ENCODE assay signal across 8 cellular contexts in the genomic region with DNA sequence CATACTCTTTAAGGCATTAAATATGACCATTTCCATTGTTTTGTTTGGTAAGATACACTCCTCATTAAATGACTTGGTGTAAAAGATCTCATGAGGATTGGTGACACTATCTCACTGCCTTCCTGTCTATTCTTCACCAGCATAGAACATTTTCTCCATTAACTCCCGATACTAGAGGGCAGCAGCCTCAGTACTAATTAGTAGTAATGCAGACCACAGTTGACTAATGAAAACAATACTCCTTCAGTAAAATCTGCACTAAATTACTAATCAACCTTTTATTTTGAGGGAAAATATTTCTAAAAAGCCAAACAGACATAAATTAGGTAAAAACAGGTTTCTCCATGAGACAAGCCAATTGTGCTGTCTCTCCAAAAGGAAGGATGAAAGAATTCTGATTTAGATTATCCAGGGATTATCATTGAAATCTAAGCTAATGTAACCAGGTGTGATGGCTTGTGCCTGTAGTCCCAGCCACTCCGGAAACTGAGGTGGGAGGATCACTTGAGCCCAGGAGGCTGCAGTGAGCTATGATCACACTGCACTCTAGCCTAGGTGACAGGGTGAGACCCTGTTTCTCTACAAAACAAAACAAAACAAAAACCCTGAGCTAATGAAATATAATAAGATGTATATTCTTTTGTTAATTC. TPM values are rescaled to one million over a fixed set of nuclear protein-coding genes. Genes with fewer than 3 reads are reported as not detected.
DNase-seq lines count a peak whose midpoint lies in the region; ATAC-seq and TF ChIP-seq lines count a peak whose summit lies in the region.

No MANE protein-coding gene starts in this region.

- H2AFZ ChIP-seq in SK-N-SH (ENCODE audit: low read depth), result no peak overlapping the region

- H3K27me3 ChIP-seq in SK-N-SH (ENCODE audit: insufficient read depth), result no peaks in the 10 kb centered on the region
- H3K27me3 ChIP-seq in left ventricle myocardium inferior (ENCODE audit: low read depth), result no peaks in the 10 kb centered on the region

- peak; percentile 72 to 86 for ATAC-seq in activated naive CD4-positive, alpha-beta T cell treated with anti-CD3 and anti-CD28 coated beads, Interleukin-2, amount 50 U/mL, for 72 hours
- ATAC-seq in HG02870 (IDR thresholded peaks at IDR 0.05; ENCODE audit: unreplicated experiment) (no peak), HG03175 (IDR thresholded peaks at IDR 0.05; ENCODE audit: unreplicated experiment) (no peak)

- intact Hi-C loops in left ventricle myocardium inferior (cut with micrococcal nuclease), result loop anchor here (2.0 kb wide), 1 partner anchor 60 kb away; no protein-coding TSS in a partner anchor

- CTCF ChIA-PET in SK-N-SH (lab: Yijun Ruan, JAX), result interaction anchor here (0.7 to 6.9 kb wide), 30 partner anchors 8 to 425 kb away, joined by 3 to 168 read pairs (median 3); a partner anchor contains a TSS

- no peak overlapping the region for H3K27ac ChIP-seq in SK-N-SH (ENCODE audit: low read depth in 2 of 2, low read length in 1 of 2)
- no peak overlapping the region for H3K27ac ChIP-seq in left ventricle myocardium inferior (replicated peaks)

- peaks cover 22% of the 10 kb centered on the region for H3K79me2 ChIP-seq in SK-N-SH (ENCODE audit: insufficient read depth)

- TF ChIP-seq RAD21 in SK-N-SH (IDR thresholded peaks at IDR 0.05; ENCODE audit: low read length), result peak; percentile 73

- peaks cover 3 to 9% of the 10 kb centered on the region in 2 experiments; a peak in 3 of 4 replicates for H3K4me1 ChIP-seq in SK-N-SH (ENCODE audit: control insufficient read depth in 1 of 2, insufficient read depth in 2 of 2, low read depth in 1 of 2, low read length in 1 of 2)
- H3K4me1 ChIP-seq in left ventricle myocardium inferior, result no peaks in the 10 kb centered on the region

- H3K4me3 ChIP-seq in SK-N-SH (ENCODE audit: low read depth in 2 of 2, low read length in 1 of 2), result no peak overlapping the region; a peak in 1 of 4 replicates
- no peak overlapping the region for H3K4me3 ChIP-seq in left ventricle myocardium inferior
- no peak overlapping the region for H3K4me3 ChIP-seq in retinal pigment epithelial cell (ENCODE audit: low read length)

- TF ChIP-seq EP300 in SK-N-SH (IDR thresholded peaks at IDR 0.05; ENCODE audit: borderline replicate concordance in 1 of 2, low read depth in 1 of 2, low read length in 1 of 2), result no peak

- WGBS in SK-N-SH (ENCODE audit: low lambda C conversion rate), result 0% methylated on average over 2 of the region's 2 CpGs

- H3K36me3 ChIP-seq in SK-N-SH (replicated peaks in 1 of 2; ENCODE audit: control insufficient read depth in 1 of 2, insufficient read depth in 2 of 2, low read length in 1 of 2) (peaks cover 0 to 4% of the 10 kb centered on the region in 2 experiments), left ventricle myocardium inferior (no peaks in the 10 kb centered on the region)

- no peaks in the 10 kb centered on the region for H3K36me3 Mint-ChIP-seq in activated naive CD4-positive, alpha-beta T cell treated with anti-CD3 and anti-CD28 coated beads, Interleukin-2, amount 50 U/mL, for 72 hours

- no peak overlapping the region for H3K9ac ChIP-seq in SK-N-SH

- H3K27ac Mint-ChIP-seq in activated naive CD4-positive, alpha-beta T cell treated with anti-CD3 and anti-CD28 coated beads, Interleukin-2, amount 50 U/mL, for 72 hours, result peak overlapping the region; percentile 16 to 97

- no peaks in the 10 kb centered on the region for H4K20me1 ChIP-seq in SK-N-SH (ENCODE audit: insufficient read depth)

- H3K9me3 ChIP-seq in SK-N-SH, result no peaks in the 10 kb centered on the region
- H3K9me3 ChIP-seq in left ventricle myocardium inferior (replicated peaks), result no peaks in the 10 kb centered on the region

- peaks cover 14% of the 10 kb centered on the region for H3F3A ChIP-seq in SK-N-SH (replicated peaks; ENCODE audit: insufficient read depth)

- H3K9me3 Mint-ChIP-seq in activated naive CD4-positive, alpha-beta T cell treated with anti-CD3 and anti-CD28 coated beads, Interleukin-2, amount 50 U/mL, for 72 hours, result no peaks in the 10 kb centered on the region

- POLR2A ChIA-PET in SK-N-SH (lab: Yijun Ruan, JAX), result interaction anchor here (1.0 to 1.2 kb wide), 2 partner anchors 10 to 61 kb away, joined by 3 read pairs; a partner anchor contains a TSS

- TF ChIP-seq CTCF in SK-N-SH (IDR thresholded peaks at IDR 0.05) (peak; percentile 90), left ventricle myocardium inferior (IDR thresholded peaks at IDR 0.05; ENCODE audit: borderline replicate concordance) (peak; percentile 81), retinal pigment epithelial cell (conservative IDR thresholded peaks at IDR 0.05; ENCODE audit: low read depth, low read length) (peak; percentile 79)

- peak; percentile 25 for DNase-seq in GDM1 (lab: John Stamatoyannopoulos, UW)
- DNase-seq in LoVo (ENCODE audit: low spot score), result peak; percentile 50
- peak; percentile 59 for DNase-seq in SK-N-SH
- peak in 1 of 2 donors; percentile 73 for DNase-seq in activated naive CD4-positive, alpha-beta T cell treated with anti-CD3 and anti-CD28 coated beads, Interleukin-2, amount 50 U/mL, for 72 hours (ENCODE audit: low spot score in 2 of 2)
- no peak for DNase-seq in left ventricle myocardium inferior
- DNase-seq in retinal pigment epithelial cell (ENCODE audit: low read depth), result no peak

- H3K4me2 ChIP-seq in SK-N-SH, result no peak overlapping the region

- H3K9me2 ChIP-seq in SK-N-SH, result no peaks in the 10 kb centered on the region

TF ChIP-seq in SK-N-SH, 30 proteins besides CTCF, POLR2A, EP300 and RAD21:
- TF ChIP-seq, protein P1, sequence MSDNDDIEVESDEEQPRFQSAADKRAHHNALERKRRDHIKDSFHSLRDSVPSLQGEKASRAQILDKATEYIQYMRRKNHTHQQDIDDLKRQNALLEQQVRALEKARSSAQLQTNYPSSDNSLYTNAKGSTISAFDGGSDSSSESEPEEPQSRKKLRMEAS (IDR thresholded peaks at IDR 0.05; ENCODE audit: low read depth), result no peak
- no peak for TF ChIP-seq ELF1 (IDR thresholded peaks at IDR 0.05)
- TF ChIP-seq GATA2 (CRISPR knock-in tag; IDR thresholded peaks at IDR 0.05), result peak; percentile 28; the same call in 1 of the 2 replicates
- no peak for TF ChIP-seq NFIC (IDR thresholded peaks at IDR 0.05; ENCODE audit: borderline replicate concordance)
- TF ChIP-seq SMC3 (IDR thresholded peaks at IDR 0.05; ENCODE audit: low read depth, low read length), result peak; percentile 67
- TF ChIP-seq POLR2AphosphoS5 (IDR thresholded peaks at IDR 0.05; ENCODE audit: low read depth, low read length), result no peak
- TF ChIP-seq, protein P2, sequence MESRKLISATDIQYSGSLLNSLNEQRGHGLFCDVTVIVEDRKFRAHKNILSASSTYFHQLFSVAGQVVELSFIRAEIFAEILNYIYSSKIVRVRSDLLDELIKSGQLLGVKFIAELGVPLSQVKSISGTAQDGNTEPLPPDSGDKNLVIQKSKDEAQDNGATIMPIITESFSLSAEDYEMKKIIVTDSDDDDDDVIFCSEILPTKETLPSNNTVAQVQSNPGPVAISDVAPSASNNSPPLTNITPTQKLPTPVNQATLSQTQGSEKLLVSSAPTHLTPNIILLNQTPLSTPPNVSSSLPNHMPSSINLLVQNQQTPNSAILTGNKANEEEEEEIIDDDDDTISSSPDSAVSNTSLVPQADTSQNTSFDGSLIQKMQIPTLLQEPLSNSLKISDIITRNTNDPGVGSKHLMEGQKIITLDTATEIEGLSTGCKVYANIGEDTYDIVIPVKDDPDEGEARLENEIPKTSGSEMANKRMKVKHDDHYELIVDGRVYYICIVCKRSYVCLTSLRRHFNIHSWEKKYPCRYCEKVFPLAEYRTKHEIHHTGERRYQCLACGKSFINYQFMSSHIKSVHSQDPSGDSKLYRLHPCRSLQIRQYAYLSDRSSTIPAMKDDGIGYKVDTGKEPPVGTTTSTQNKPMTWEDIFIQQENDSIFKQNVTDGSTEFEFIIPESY (IDR thresholded peaks at IDR 0.05; ENCODE audit: borderline replicate concordance, low read depth), result no peak

RNA-seq across cellular contexts. Expression of a gene that starts 9.4 kb away (rescaled TPM):
- polyA plus RNA-seq in SK-N-SH (2012; rRNA removed), result 0.90 and 1.0 TPM in 2 replicates
- polyA plus RNA-seq in SK-N-SH (2012; cell fraction: cytosol; rRNA removed), result 1.2 and 1.4 TPM in 2 replicates
- polyA plus RNA-seq in SK-N-SH (2012; cell fraction: nucleus; rRNA removed), result 1.4 and 1.6 TPM in 2 replicates
- total RNA-seq in activated naive CD4-positive, alpha-beta T cell treated with anti-CD3 and anti-CD28 coated beads, Interleukin-2, amount 50 U/mL, for 72 hours, result 10 to 100 TPM; 10.8 to 20.8 TPM
- total RNA-seq in left ventricle myocardium inferior, result 1.6 TPM

Comparison
In these comparisons a context has a peak if more than half of its experiments do, and no peak if none do; other contexts are left out.
1. DNase-seq: peak in GDM1 (single experiment), LoVo (single experiment) and SK-N-SH (single experiment); none in left ventricle myocardium inferior (single experiment) and retinal pigment epithelial cell (single experiment).
2. ATAC-seq: peak in activated naive CD4-positive, alpha-beta T cell treated with anti-CD3 and anti-CD28 coated beads, Interleukin-2, amount 50 U/mL, for 72 hours (2 of 2); none in HG02870 (single experiment) and HG03175 (single experiment).
3. Peak in every context shown above with its lines, with median percentiles within 50 percentile points of each other: CTCF ChIP-seq.